In the genomic region with DNA sequence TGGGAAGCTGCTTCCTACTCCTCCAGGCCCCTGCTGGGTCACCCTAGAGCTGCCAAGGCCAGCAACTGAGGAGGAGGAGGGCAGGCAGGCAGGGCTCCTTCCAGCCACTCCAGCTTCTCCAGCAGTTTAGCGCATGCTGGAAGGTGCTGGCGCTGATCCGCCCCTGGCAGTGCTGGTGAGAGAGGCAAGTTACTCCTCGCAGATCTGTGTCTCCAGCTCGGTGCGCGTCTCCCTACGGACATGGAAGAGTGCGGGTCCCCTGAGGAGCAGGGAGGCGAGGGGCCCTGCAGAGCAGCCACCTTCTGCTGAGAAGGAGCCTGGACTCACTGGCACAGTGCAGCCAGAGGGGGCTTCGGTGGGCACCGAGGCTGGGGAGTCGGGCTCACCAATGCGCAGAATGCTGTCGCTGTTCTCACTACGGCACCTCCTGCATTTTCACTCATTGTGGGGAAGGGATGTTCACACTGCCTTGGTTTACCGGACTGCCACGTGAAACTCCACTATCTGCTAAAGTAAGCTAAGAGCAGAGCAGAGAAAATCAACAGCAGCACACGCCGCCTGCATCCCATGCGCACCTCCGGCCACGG, we compare ENCODE assay signal across 18 cellular contexts.
DNase-seq lines count a peak whose midpoint lies in the region; ATAC-seq and TF ChIP-seq lines count a peak whose summit lies in the region.
"Had no signal": no experiment of that assay in that cellular context is flagged by ENCODE, and none has a peak within 500 bp of the region (broad histone marks: within the 10 kb centered on the region; RNA-seq: fewer than 3 reads in every experiment).

No MANE protein-coding gene starts in this region.

- peaks cover 6% of the 10 kb centered on the region for H4K20me1 ChIP-seq in osteoblast (ENCODE audit: insufficient read depth, low read length)

- peak; percentile 2 for DNase-seq in activated naive CD4-positive, alpha-beta T cell treated with anti-CD3 and anti-CD28 coated beads for 36 hours
- DNase-seq in activated naive CD4-positive, alpha-beta T cell treated with Interleukin-2 at 50 U/mL for 16 hours: no peak
- DNase-seq in dorsolateral prefrontal cortex (peak in 5 of 10 donors; percentile 51 to 76 (median 64)), osteoblast (ENCODE audit: insufficient read length, low spot score, missing footprints) (peak; percentile 37), tibial artery (peak; percentile 14 to 59), HAP-1 (ENCODE audit: low spot score in 2 of 2) (no peak), HPDE6-E6E7 (ENCODE audit: extremely low spot score) (no peak)
- DNase-seq: activated CD4-positive, alpha-beta T cell treated with anti-CD3 and anti-CD28 coated beads, Interleukin-2, amount 50 U/mL, for 48 hours; DMS79 treated with DMSO at 0.1 percent for 48 hours; NCI-H187 treated with DMSO at 0.1 percent for 48 hours; thyroid gland had no signal

- H3K36me3 ChIP-seq in osteoblast (ENCODE audit: insufficient read depth, low read length): peaks cover 4% of the 10 kb centered on the region
- H3K36me3 ChIP-seq in tibial artery: peaks cover under 1 to 18% (median 6%) of the 10 kb centered on the region in 3 donors
- no peaks in the 10 kb centered on the region for H3K36me3 ChIP-seq in HAP-1 (replicated peaks)
- H3K36me3 ChIP-seq: thyroid gland had no signal

- in situ Hi-C loops in HAP-1 (cut with MboI; ENCODE audit: low sequenced_read_pairs): no loop called here

- H3K4me1 ChIP-seq in osteoblast (ENCODE audit: insufficient read depth, low read length) (no peaks in the 10 kb centered on the region), tibial artery (peaks cover 0 to 4% (median 0%) of the 10 kb centered on the region in 4 donors), HAP-1 (peaks cover 10% of the 10 kb centered on the region)
- H3K4me1 ChIP-seq: A549, ascending aorta had no signal

- H3K4me3 Mint-ChIP-seq in activated naive CD4-positive, alpha-beta T cell treated with anti-CD3 and anti-CD28 coated beads for 36 hours: no peak overlapping the region
- H3K4me3 Mint-ChIP-seq: activated T-helper 17 cell treated with anti-CD3 and anti-CD28 coated beads, Interleukin-2, amount 50 U/mL, for 72 hours; CD4-positive, alpha-beta T cell had no signal

- H3K4me2 ChIP-seq in osteoblast (ENCODE audit: insufficient read depth, low read length): no peak overlapping the region
- H3K4me2 ChIP-seq: A549, hepatocyte had no signal

- CTCF ChIA-PET in activated naive CD4-positive, alpha-beta T cell treated with anti-CD3 and anti-CD28 coated beads for 36 hours (lab: Charles Lee): no interaction called here

- H3K79me2 ChIP-seq in osteoblast (ENCODE audit: insufficient read depth, low read length): no peaks in the 10 kb centered on the region
- H3K79me2 ChIP-seq: hepatocyte had no signal

- H3K9me3 ChIP-seq in osteoblast (ENCODE audit: low read depth, low read length): no peaks in the 10 kb centered on the region
- no peaks in the 10 kb centered on the region for H3K9me3 ChIP-seq in tibial artery
- H3K9me3 ChIP-seq in HAP-1: no peaks in the 10 kb centered on the region
- H3K9me3 ChIP-seq: A549, ascending aorta, thyroid gland had no signal

- ATAC-seq in GM21619 (IDR thresholded peaks at IDR 0.05; ENCODE audit: unreplicated experiment): no peak
- ATAC-seq: activated T-helper 17 cell treated with anti-CD3 and anti-CD28 coated beads, Interleukin-2, amount 50 U/mL, for 72 hours; Panc1 had no signal

- H3K4me3 ChIP-seq in dorsolateral prefrontal cortex (peak overlapping the region in 57 of 59 donors; percentile 1 to 63 (median 41)), osteoblast (ENCODE audit: insufficient read depth, low read length) (no peak overlapping the region), tibial artery (no peak overlapping the region), HAP-1 (no peak overlapping the region)
- H3K4me3 ChIP-seq: A549, ascending aorta, hepatocyte, thyroid gland had no signal

- H3K27me3 ChIP-seq in dorsolateral prefrontal cortex (no peaks in the 10 kb centered on the region), osteoblast (ENCODE audit: insufficient read depth, low read length) (no peaks in the 10 kb centered on the region), tibial artery (no peaks in the 10 kb centered on the region), HAP-1 (ENCODE audit: low read depth) (no peaks in the 10 kb centered on the region)
- H3K27me3 ChIP-seq: ascending aorta, hepatocyte, thyroid gland had no signal

- no peaks in the 10 kb centered on the region for H3K27me3 Mint-ChIP-seq in activated naive CD4-positive, alpha-beta T cell treated with anti-CD3 and anti-CD28 coated beads for 36 hours (ENCODE audit: low read depth)
- H3K27me3 Mint-ChIP-seq: activated T-helper 17 cell treated with anti-CD3 and anti-CD28 coated beads, Interleukin-2, amount 50 U/mL, for 72 hours; CD4-positive, alpha-beta T cell had no signal

- H3K4me1 Mint-ChIP-seq in activated naive CD4-positive, alpha-beta T cell treated with anti-CD3 and anti-CD28 coated beads for 36 hours (ENCODE audit: low read depth): peaks cover 13% of the 10 kb centered on the region
- H3K4me1 Mint-ChIP-seq: activated T-helper 17 cell treated with anti-CD3 and anti-CD28 coated beads, Interleukin-2, amount 50 U/mL, for 72 hours had no signal

- no peak overlapping the region for H3K27ac Mint-ChIP-seq in activated naive CD4-positive, alpha-beta T cell treated with anti-CD3 and anti-CD28 coated beads for 36 hours
- H3K27ac Mint-ChIP-seq: activated T-helper 17 cell treated with anti-CD3 and anti-CD28 coated beads, Interleukin-2, amount 50 U/mL, for 72 hours; CD4-positive, alpha-beta T cell had no signal

- H3K27ac ChIP-seq in dorsolateral prefrontal cortex (peak overlapping the region; percentile 55 to 98 (median 91)), osteoblast (ENCODE audit: low read depth, low read length) (no peak overlapping the region), tibial artery (no peak overlapping the region)
- H3K27ac ChIP-seq: A549, ascending aorta, hepatocyte, thyroid gland had no signal

- H3K9me3 Mint-ChIP-seq in activated naive CD4-positive, alpha-beta T cell treated with anti-CD3 and anti-CD28 coated beads for 36 hours: no peaks in the 10 kb centered on the region
- H3K9me3 Mint-ChIP-seq: activated T-helper 17 cell treated with anti-CD3 and anti-CD28 coated beads, Interleukin-2, amount 50 U/mL, for 72 hours; CD4-positive, alpha-beta T cell had no signal

- intact Hi-C loops in activated naive CD4-positive, alpha-beta T cell treated with anti-CD3 and anti-CD28 coated beads for 36 hours (cut with micrococcal nuclease): no loop called here
- intact Hi-C loops in dorsolateral prefrontal cortex (cut with DNase I) (loop anchor here (5.0 to 10.0 kb wide), 4 partner anchors 38 to 160 kb away; no protein-coding TSS in a partner anchor), tibial artery (cut with DNase I; ENCODE audit: low total_unique reads) (no loop called here)

- peaks cover 16% of the 10 kb centered on the region for H3K36me3 Mint-ChIP-seq in activated naive CD4-positive, alpha-beta T cell treated with anti-CD3 and anti-CD28 coated beads for 36 hours (ENCODE audit: low read depth)

- TF ChIP-seq CTCF in dorsolateral prefrontal cortex (IDR thresholded peaks at IDR 0.05 in 54 of 56, conservative IDR thresholded peaks at IDR 0.05 in 2 of 56; ENCODE audit: low read depth in 1 of 56, partially characterized antibody in 56 of 56) (peak in 1 of 56 donors; percentile 4), osteoblast (IDR thresholded peaks at IDR 0.05; ENCODE audit: extremely low read depth, low read depth, low read length) (no peak), tibial artery (IDR thresholded peaks at IDR 0.05) (no peak)

- no peak overlapping the region for H2AFZ ChIP-seq in osteoblast (ENCODE audit: low read length)
- H2AFZ ChIP-seq: hepatocyte had no signal

Comparison
In these comparisons a context has a peak if more than half of its experiments do, and no peak if none do; other contexts are left out.
1. DNase-seq: peak in activated naive CD4-positive, alpha-beta T cell treated with anti-CD3 and anti-CD28 coated beads for 36 hours (single experiment), osteoblast (single experiment) and tibial artery (2 of 2); none in activated naive CD4-positive, alpha-beta T cell treated with Interleukin-2 at 50 U/mL for 16 hours (single experiment), HAP-1 (0 of 2) and HPDE6-E6E7 (single experiment).
2. H3K27ac ChIP-seq: peak in dorsolateral prefrontal cortex (59 of 59); none in osteoblast (single experiment) and tibial artery (0 of 2).
3. H3K4me3 ChIP-seq: peak in dorsolateral prefrontal cortex (57 of 59); none in osteoblast (single experiment), tibial artery (0 of 2) and HAP-1 (single experiment).
4. intact Hi-C loops: an anchor here in dorsolateral prefrontal cortex (5.0 to 10.0 kb wide); none called in activated naive CD4-positive, alpha-beta T cell treated with anti-CD3 and anti-CD28 coated beads for 36 hours and tibial artery.